35 cellular contexts compared by ENCODE assay signal in the genomic region with DNA sequence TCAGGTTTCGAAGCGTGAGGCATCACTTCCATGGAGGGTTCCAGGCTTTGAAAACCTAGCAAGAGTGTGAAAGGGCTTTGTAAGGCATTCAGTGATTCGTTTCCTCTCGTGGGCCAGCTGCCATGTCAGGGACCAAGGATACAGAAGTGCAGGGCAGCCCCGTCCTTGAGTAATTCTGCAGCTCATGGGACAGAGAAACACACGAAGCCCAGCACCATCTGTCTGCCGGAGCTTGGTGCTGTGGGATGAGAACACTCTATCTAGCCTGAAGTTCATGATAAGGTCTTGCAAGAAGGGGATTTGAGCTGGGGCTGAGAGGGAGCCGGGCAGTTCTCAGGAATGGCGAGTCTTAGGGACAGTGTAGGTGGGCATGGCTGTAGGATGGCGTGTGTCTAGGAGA.
"Had no signal": no experiment of that assay in that cellular context is flagged by ENCODE, and none has a peak within 500 bp of the region (broad histone marks: within the 10 kb centered on the region; RNA-seq: fewer than 3 reads in every experiment).

No MANE protein-coding gene starts in this region.

- H3K4me3 Mint-ChIP-seq: activated CD4-positive, alpha-beta T cell treated with anti-CD3 and anti-CD28 coated beads, Interleukin-2, amount 10 ng/mL, durations not matched to agents 24 days and 14 days; activated CD8-positive, alpha-beta T cell treated with anti-CD3 and anti-CD28 coated beads for 36 hours; activated naive CD4-positive, alpha-beta T cell treated with anti-CD3 and anti-CD28 coated beads, Interleukin-2, amount 50 U/mL, for 24 hours; activated naive CD8-positive, alpha-beta T cell treated with anti-CD3 and anti-CD28 coated beads, Interleukin-2, amount 10 ng/mL, durations not matched to agents 7 days and 5 days; activated T-cell treated with anti-CD3 and anti-CD28 coated beads, Interleukin-2, amount 50 U/mL, for 72 hours; activated T-helper 17 cell treated with anti-CD3 and anti-CD28 coated beads, Interleukin-2, amount 50 U/mL, for 72 hours; central memory CD8-positive, alpha-beta T cell; T-cell; T-helper 17 cell had no signal

- H3K9me3 Mint-ChIP-seq: activated CD4-positive, alpha-beta T cell treated with anti-CD3 and anti-CD28 coated beads, Interleukin-2, amount 10 ng/mL, durations not matched to agents 24 days and 14 days; activated CD8-positive, alpha-beta T cell treated with anti-CD3 and anti-CD28 coated beads for 36 hours; activated naive CD4-positive, alpha-beta T cell treated with anti-CD3 and anti-CD28 coated beads, Interleukin-2, amount 50 U/mL, for 24 hours; activated naive CD8-positive, alpha-beta T cell treated with anti-CD3 and anti-CD28 coated beads, Interleukin-2, amount 10 ng/mL, durations not matched to agents 7 days and 5 days; activated T-cell treated with anti-CD3 and anti-CD28 coated beads, Interleukin-2, amount 50 U/mL, for 72 hours; activated T-helper 17 cell treated with anti-CD3 and anti-CD28 coated beads, Interleukin-2, amount 50 U/mL, for 72 hours; central memory CD8-positive, alpha-beta T cell had no signal

- H3K4me3 ChIP-seq: ascending aorta, cardiac muscle cell had no signal

- ATAC-seq: activated CD8-positive, alpha-beta T cell treated with anti-CD3 and anti-CD28 coated beads for 36 hours; activated T-cell treated with anti-CD3 and anti-CD28 coated beads, Interleukin-2, amount 50 U/mL, for 72 hours; activated T-helper 17 cell treated with anti-CD3 and anti-CD28 coated beads, Interleukin-2, amount 50 U/mL, for 72 hours; PC-3; Right ventricle myocardium inferior; SK-N-SH treated with all-trans-retinoic acid at 6 μM for 48 hours; T-cell; T-helper 17 cell had no signal

- H3K4me1 ChIP-seq: ascending aorta had no signal

- H3K4me1 Mint-ChIP-seq: activated naive CD4-positive, alpha-beta T cell treated with anti-CD3 and anti-CD28 coated beads, Interleukin-2, amount 50 U/mL, for 24 hours; central memory CD8-positive, alpha-beta T cell had no signal

- H3K36me3 Mint-ChIP-seq: activated naive CD4-positive, alpha-beta T cell treated with anti-CD3 and anti-CD28 coated beads, Interleukin-2, amount 50 U/mL, for 24 hours had no signal

- FAIRE-seq: RCC 7860 had no signal

- H3K27ac Mint-ChIP-seq: activated CD4-positive, alpha-beta T cell treated with anti-CD3 and anti-CD28 coated beads, Interleukin-2, amount 10 ng/mL, durations not matched to agents 24 days and 14 days; activated CD8-positive, alpha-beta T cell treated with anti-CD3 and anti-CD28 coated beads for 36 hours; activated naive CD4-positive, alpha-beta T cell treated with anti-CD3 and anti-CD28 coated beads, Interleukin-2, amount 50 U/mL, for 24 hours; activated naive CD8-positive, alpha-beta T cell treated with anti-CD3 and anti-CD28 coated beads, Interleukin-2, amount 10 ng/mL, durations not matched to agents 7 days and 5 days; activated T-cell treated with anti-CD3 and anti-CD28 coated beads, Interleukin-2, amount 50 U/mL, for 72 hours; activated T-helper 17 cell treated with anti-CD3 and anti-CD28 coated beads, Interleukin-2, amount 50 U/mL, for 72 hours; T-cell; T-helper 17 cell had no signal

- H3K27me3 ChIP-seq: ascending aorta, cardiac muscle cell had no signal

- DNase-seq: activated CD4-positive, alpha-beta T cell treated with anti-CD3 and anti-CD28 coated beads, Interleukin-2, amount 10 ng/mL, durations not matched to agents 24 days and 14 days; activated CD4-positive, alpha-beta T cell treated with anti-CD3 and anti-CD28 coated beads, Interleukin-2, amount 50 U/mL, for 4 hours; activated CD8-positive, alpha-beta T cell treated with anti-CD3 and anti-CD28 coated beads for 36 hours; activated effector memory CD4-positive, alpha-beta T cell treated with anti-CD3 and anti-CD28 coated beads, Interleukin-2, amount 50 U/mL, for 16 hours; activated naive CD4-positive, alpha-beta T cell; activated naive CD8-positive, alpha-beta T cell treated with anti-CD3 and anti-CD28 coated beads, Interleukin-2, amount 10 ng/mL, durations not matched to agents 7 days and 5 days; activated T-cell treated with anti-CD3 and anti-CD28 coated beads, Interleukin-2, amount 50 U/mL, for 1 hour; activated T-cell treated with anti-CD3 and anti-CD28 coated beads, Interleukin-2, amount 50 U/mL, for 72 hours; amygdala; Karpas-422; KBM-7; NCI-H1048; NCI-H1105 treated with DMSO at 0.1 percent for 48 hours; NCI-H1436; NCI-H1694; NCI-H2029; NCI-H2171; NCI-H510A; NCI-H526; NCI-H748 treated with DMSO at 0.1 percent for 48 hours; NK-92 treated with Interleukin-12 subunit alpha and Interleukin-12 subunit beta, amount 100 ng/mL, for 24 hours; PC-3; SIG-M5; T-cell; T-helper 17 cell had no signal

- H3K27me3 Mint-ChIP-seq: activated CD4-positive, alpha-beta T cell treated with anti-CD3 and anti-CD28 coated beads, Interleukin-2, amount 10 ng/mL, durations not matched to agents 24 days and 14 days; activated CD8-positive, alpha-beta T cell treated with anti-CD3 and anti-CD28 coated beads for 36 hours; activated naive CD4-positive, alpha-beta T cell treated with anti-CD3 and anti-CD28 coated beads, Interleukin-2, amount 50 U/mL, for 24 hours; activated naive CD8-positive, alpha-beta T cell treated with anti-CD3 and anti-CD28 coated beads, Interleukin-2, amount 10 ng/mL, durations not matched to agents 7 days and 5 days; activated T-helper 17 cell treated with anti-CD3 and anti-CD28 coated beads, Interleukin-2, amount 50 U/mL, for 72 hours; central memory CD8-positive, alpha-beta T cell; T-cell; T-helper 17 cell had no signal

- H3K27ac ChIP-seq: ascending aorta, cardiac muscle cell, RWPE1, VCaP had no signal

- H3K36me3 ChIP-seq: ascending aorta, cardiac muscle cell had no signal
